In genomic region chr2:63034575-63034974, GRCh38 we compare ENCODE assay signal across 16 cellular contexts. TPM values are rescaled to one million over a fixed set of nuclear protein-coding genes. Genes with fewer than 3 reads are reported as not detected.
"Had no signal": no experiment of that assay in that cellular context is flagged by ENCODE, and none has a peak within 500 bp of the region (broad histone marks: within the 10 kb centered on the region; RNA-seq: fewer than 3 reads in every experiment).

No MANE protein-coding gene starts in this region.

- H3K4me1 ChIP-seq: parathyroid adenoma had no signal

- H3K27me3 ChIP-seq: cardiac muscle cell, hepatocyte had no signal

- H3K36me3 ChIP-seq: cardiac muscle cell, WERI-Rb-1 had no signal

- DNase-seq: activated CD4-positive, alpha-beta T cell treated with anti-CD3 and anti-CD28 coated beads for 1 hour; activated CD8-positive, alpha-beta memory T cell treated with anti-CD3 and anti-CD28 coated beads for 24 hours; activated CD8-positive, alpha-beta memory T cell treated with anti-CD3 and anti-CD28 coated beads, Interleukin-2, amount 50 U/mL, for 48 hours; activated gamma-delta T cell; activated T-cell treated with anti-CD3 and anti-CD28 coated beads, Interleukin-2, amount 50 U/mL, for 72 hours; effector memory CD4-positive, alpha-beta T cell; left cardiac atrium; mesenchymal stem cell; natural killer cell; stimulated activated CD8-positive, alpha-beta memory T cell treated with anti-CD3 and anti-CD28 coated beads, Interleukin-4, amount 100 ng/mL, for 48 hours; stimulated activated naive CD4-positive, alpha-beta T cell; T-helper 2 cell; WERI-Rb-1 had no signal

- H2AFZ ChIP-seq: hepatocyte, parathyroid adenoma had no signal

- H3K79me2 ChIP-seq: hepatocyte, parathyroid adenoma had no signal

- H3K4me2 ChIP-seq: hepatocyte had no signal

- H3K27ac ChIP-seq: cardiac muscle cell, hepatocyte, parathyroid adenoma, WERI-Rb-1 had no signal

- H3K9ac ChIP-seq: parathyroid adenoma had no signal

- H3K4me3 ChIP-seq: cardiac muscle cell, hepatocyte had no signal

RNA-seq across cellular contexts. Expression of gene OTX1, which starts 16.1 kb away (rescaled TPM):
- polyA plus RNA-seq: cardiac muscle cell had no signal
